Comparison of ENCODE assay signal across 16 cellular contexts in the genomic region with DNA sequence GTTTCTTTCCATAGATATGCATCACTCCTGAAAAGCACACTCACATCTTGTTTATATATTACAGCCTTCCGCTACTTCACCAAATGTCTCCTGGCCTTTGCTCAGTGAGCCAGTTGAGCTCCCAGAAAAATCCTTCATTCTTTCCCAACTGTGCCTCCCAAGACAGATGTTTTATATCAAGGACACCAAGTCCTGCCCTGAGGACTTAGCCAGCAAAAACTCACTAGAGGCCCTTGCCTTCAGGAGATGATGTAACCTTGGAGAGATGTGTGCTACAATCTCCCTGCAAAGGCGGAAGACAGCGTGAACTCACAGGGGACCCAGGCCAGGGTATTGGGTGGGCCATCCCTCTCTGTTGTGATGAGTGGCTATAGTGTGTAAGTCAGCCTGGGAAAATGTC.
DNase-seq lines count a peak whose midpoint lies in the region; TF ChIP-seq lines count a peak whose summit lies in the region.
"Had no signal": no experiment of that assay in that cellular context is flagged by ENCODE, and none has a peak within 500 bp of the region (broad histone marks: within the 10 kb centered on the region; RNA-seq: fewer than 3 reads in every experiment).

No MANE protein-coding gene starts in this region.

- peak overlapping the region; percentile 76 to 94 (median 86) for H3K27ac Mint-ChIP-seq in nephron
- no peak overlapping the region for H3K27ac Mint-ChIP-seq in progenitor cell of endocrine pancreas
- H3K27ac Mint-ChIP-seq: activated CD4-positive, alpha-beta T cell treated with anti-CD3 and anti-CD28 coated beads, Interleukin-2, amount 10 ng/mL, durations not matched to agents 24 days and 14 days had no signal

- H3K27me3 Mint-ChIP-seq in nephron (ENCODE audit: low read depth) (no peaks in the 10 kb centered on the region), progenitor cell of endocrine pancreas (no peaks in the 10 kb centered on the region)
- H3K27me3 Mint-ChIP-seq: activated CD4-positive, alpha-beta T cell treated with anti-CD3 and anti-CD28 coated beads, Interleukin-2, amount 10 ng/mL, durations not matched to agents 24 days and 14 days had no signal

- peaks cover 9% of the 10 kb centered on the region for H3K4me1 Mint-ChIP-seq in nephron
- peaks cover 2% of the 10 kb centered on the region for H3K4me1 Mint-ChIP-seq in progenitor cell of endocrine pancreas (ENCODE audit: low read depth)
- H3K4me1 Mint-ChIP-seq: activated CD4-positive, alpha-beta T cell treated with anti-CD3 and anti-CD28 coated beads, Interleukin-2, amount 10 ng/mL, durations not matched to agents 24 days and 14 days had no signal

- H3K4me3 ChIP-seq in foreskin fibroblast (ENCODE audit: low read depth in 1 of 2, low read length in 2 of 2): no peak overlapping the region

- no peak for TF ChIP-seq POLR2A in erythroblast (IDR thresholded peaks at IDR 0.05; ENCODE audit: low read length)

- H3K36me3 Mint-ChIP-seq in nephron (ENCODE audit: low read depth) (no peaks in the 10 kb centered on the region), progenitor cell of endocrine pancreas (ENCODE audit: insufficient read depth) (peaks cover 1% of the 10 kb centered on the region)

- H3K9me3 Mint-ChIP-seq in nephron (peaks cover 7% of the 10 kb centered on the region), progenitor cell of endocrine pancreas (ENCODE audit: low read depth) (peaks cover 4% of the 10 kb centered on the region)
- H3K9me3 Mint-ChIP-seq: activated CD4-positive, alpha-beta T cell treated with anti-CD3 and anti-CD28 coated beads, Interleukin-2, amount 10 ng/mL, durations not matched to agents 24 days and 14 days had no signal

- H3K4me3 Mint-ChIP-seq in nephron (no peak overlapping the region), progenitor cell of endocrine pancreas (ENCODE audit: low read depth) (no peak overlapping the region)
- H3K4me3 Mint-ChIP-seq: activated CD4-positive, alpha-beta T cell treated with anti-CD3 and anti-CD28 coated beads, Interleukin-2, amount 10 ng/mL, durations not matched to agents 24 days and 14 days had no signal

- no peak for TF ChIP-seq CTCF in AG09319 (IDR thresholded peaks at IDR 0.05; ENCODE audit: low read depth, low read length)
- no peak for TF ChIP-seq CTCF in foreskin fibroblast (IDR thresholded peaks at IDR 0.05; ENCODE audit: low read depth, low read length)
- no peak for TF ChIP-seq CTCF in nephron (IDR thresholded peaks at IDR 0.05; ENCODE audit: unreplicated experiment in 3 of 3)
- no peak for TF ChIP-seq CTCF in progenitor cell of endocrine pancreas (IDR thresholded peaks at IDR 0.05; ENCODE audit: unreplicated experiment)

- peak; percentile 92 for DNase-seq in AG09319 (ENCODE audit: extremely low read depth, low read depth)
- peak; percentile 16 for DNase-seq in T1000 (lab: John Stamatoyannopoulos, UW)
- DNase-seq in foreskin fibroblast: peak; percentile 89 to 94
- DNase-seq in progenitor cell of endocrine pancreas (ENCODE audit: low spot score, unreplicated experiment): no peak
- no peak for DNase-seq in erythroblast (lab: John Stamatoyannopoulos, UW)
- DNase-seq in cerebellum (ENCODE audit: low spot score): no peak
- no peak for DNase-seq in inferior parietal cortex (ENCODE audit: extremely low spot score)
- DNase-seq: activated CD4-positive, alpha-beta T cell treated with anti-CD3 and anti-CD28 coated beads, Interleukin-2, amount 10 ng/mL, durations not matched to agents 24 days and 14 days; effector CD4-positive, alpha-beta T cell; head of caudate nucleus; left colon; NCI-H146; NCI-H526; RPMI8226; trophoblast cell had no signal

Comparison
In these comparisons a context has a peak if more than half of its experiments do, and no peak if none do; other contexts are left out.
1. DNase-seq: peak in AG09319 (single experiment), T1000 (single experiment) and foreskin fibroblast (2 of 2); none in progenitor cell of endocrine pancreas (single experiment), erythroblast (0 of 2), cerebellum (single experiment) and inferior parietal cortex (single experiment).